In the genomic region with DNA sequence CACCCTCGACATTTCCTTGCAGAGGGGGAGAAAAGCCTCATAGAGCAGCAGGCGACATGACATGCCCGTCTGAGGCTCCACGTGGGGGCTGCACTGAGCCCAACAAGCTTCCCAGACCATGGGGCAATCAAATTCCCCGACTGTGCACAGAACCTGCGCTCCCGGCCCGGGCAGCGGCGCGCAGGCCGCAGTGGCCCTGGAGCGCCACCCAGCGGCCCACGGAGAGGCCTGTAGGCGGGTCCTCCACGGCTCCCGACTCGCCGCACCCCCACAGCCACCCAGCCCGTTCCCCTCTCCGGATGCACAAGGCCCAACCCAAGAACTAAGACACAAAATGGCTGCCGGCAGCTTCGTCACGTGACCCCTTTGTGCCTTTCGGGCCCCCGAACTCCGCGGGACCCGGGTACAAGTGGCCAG, we compare ENCODE assay signal across 8 cellular contexts. TPM values are rescaled to one million over a fixed set of nuclear protein-coding genes. Genes with fewer than 3 reads are reported as not detected.
DNase-seq lines count a peak whose midpoint lies in the region; ATAC-seq and TF ChIP-seq lines count a peak whose summit lies in the region.

No MANE protein-coding gene starts in this region.

- peaks cover 46% of the 10 kb centered on the region for H3K4me1 Mint-ChIP-seq in chondrocyte (ENCODE audit: low read depth)

- no peaks in the 10 kb centered on the region for H3K36me3 Mint-ChIP-seq in chondrocyte (ENCODE audit: low read depth)

- DNase-seq in AML-193 (lab: John Stamatoyannopoulos, UW) (peak; percentile 86 to 91), NCI-H226 (peak; percentile 75), chondrocyte (ENCODE audit: low spot score) (peak; percentile 98), kidney glomerular epithelial cell (lab: John Stamatoyannopoulos, UW) (peak; percentile 90)
- DNase-seq in activated CD4-positive, CD25-positive, alpha-beta regulatory T cell treated with anti-CD3 and anti-CD28 coated beads, Interleukin-2, amount 50 U/mL, for 16 hours (ENCODE audit: low read depth, low spot score), result peak; percentile 88
- DNase-seq in stimulated activated CD4-positive, alpha-beta T cell treated with anti-CD3 and anti-CD28 coated beads, Interleukin-15, amount 100 ng/mL, for 48 hours (ENCODE audit: low read depth in 2 of 2), result peak; percentile 94 to 95

- no peaks in the 10 kb centered on the region for H3K9me3 Mint-ChIP-seq in chondrocyte (ENCODE audit: low read depth)

- H3K27me3 Mint-ChIP-seq in chondrocyte (ENCODE audit: low read depth), result no peaks in the 10 kb centered on the region

- ATAC-seq in GM19023 (IDR thresholded peaks at IDR 0.05; ENCODE audit: unreplicated experiment) (peak; percentile 82), HG03280 (IDR thresholded peaks at IDR 0.05; ENCODE audit: unreplicated experiment) (peak; percentile 81)

- peak; percentile 95 for TF ChIP-seq CTCF in chondrocyte (IDR thresholded peaks at IDR 0.05)

- peak overlapping the region; percentile 100 for H3K27ac Mint-ChIP-seq in chondrocyte (ENCODE audit: unreplicated experiment)

- peak overlapping the region; percentile 94 for H3K4me3 Mint-ChIP-seq in chondrocyte (ENCODE audit: unreplicated experiment)

RNA-seq across cellular contexts. Expression of a gene that starts 0.8 kb away (rescaled TPM):
- total RNA-seq in chondrocyte, result 22.0 to 31.9 TPM (median 26.8 TPM) in 3 replicates

Comparison
In these comparisons a context has a peak if more than half of its experiments do, and no peak if none do; other contexts are left out.
1. Peak in every context shown above with its lines: DNase-seq and ATAC-seq.